Comparison of ENCODE assay signal across 8 cellular contexts in the genomic region with DNA sequence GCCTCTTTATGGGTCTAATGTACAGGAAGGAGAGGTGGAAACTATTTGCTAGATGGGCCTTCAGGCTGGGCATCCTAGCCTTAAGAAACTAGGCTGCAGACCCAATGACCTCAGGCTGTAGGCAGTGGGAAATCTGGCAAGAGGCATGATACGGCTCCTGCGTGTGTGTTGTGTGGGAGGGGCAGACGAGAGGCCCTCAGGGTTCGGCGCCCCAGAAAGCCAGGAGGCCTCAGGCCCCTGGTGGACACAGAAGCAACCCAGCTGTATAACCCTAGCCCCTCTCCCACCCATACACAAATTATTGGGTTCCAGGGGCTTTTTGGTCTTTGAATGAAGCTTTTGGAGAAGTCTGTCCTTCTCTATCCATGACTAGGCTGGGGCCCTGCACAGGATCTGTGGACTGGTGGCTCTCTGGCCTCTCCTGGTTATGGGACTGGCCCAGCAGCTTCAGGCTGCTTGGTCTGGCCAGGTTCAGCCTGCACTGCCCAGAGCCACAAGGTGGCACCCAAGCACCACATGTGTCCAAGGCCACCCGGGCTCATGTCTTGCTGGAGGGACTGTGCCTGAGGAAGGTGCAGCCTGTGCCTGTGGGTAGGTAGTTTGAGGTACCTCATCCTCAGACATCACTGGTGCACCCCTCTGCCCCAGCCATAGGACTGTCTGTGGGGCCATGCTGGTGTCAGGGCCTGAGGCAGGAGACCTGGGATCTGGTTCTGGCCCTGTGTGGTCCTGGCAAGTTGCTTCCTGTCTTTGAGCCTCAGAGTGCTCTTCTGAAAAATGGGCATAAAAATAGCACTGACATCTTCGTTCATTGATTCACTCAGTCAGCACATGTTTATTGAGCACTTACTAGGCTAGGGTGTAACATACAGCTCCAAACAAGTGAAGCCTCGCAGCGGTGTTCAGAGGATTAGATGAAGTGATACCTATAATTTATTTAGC.
DNase-seq lines count a peak whose midpoint lies in the region; ATAC-seq and TF ChIP-seq lines count a peak whose summit lies in the region.

No MANE protein-coding gene starts in this region.

- no TSS peak for BruUV-seq in IMR-90 (replicated peaks; lab: Mats Ljungman, UMichigan)

- ATAC-seq in GM21528 (IDR thresholded peaks at IDR 0.05; ENCODE audit: low FRiP score, unreplicated experiment) (peak; percentile 70), IMR-90 (ENCODE audit: low read depth) (peak; percentile 88)

- no peak overlapping the region for H3K23ac ChIP-seq in IMR-90 (ENCODE audit: low read depth, low read length)

- H2AFZ ChIP-seq in IMR-90 (replicated peaks; ENCODE audit: low read length, poor library complexity) = peak overlapping the region; percentile 84

- no peak overlapping the region for H3K18ac ChIP-seq in IMR-90 (ENCODE audit: low read depth, low read length)

- DNase-seq in NCI-H2227 (lab: John Stamatoyannopoulos, UW; ENCODE audit: unreplicated experiment) (peak; percentile 61), NCI-H2227 treated with DMSO at 0.1 percent for 48 hours (lab: John Stamatoyannopoulos, UW) (no peak), IMR-90 (peak; percentile 49), SK-MEL-5 (ENCODE audit: low read depth, low spot score) (peak; percentile 73), dorsolateral prefrontal cortex (peak in 9 of 10 donors; percentile 35 to 70 (median 65)), mesenteric fat pad (ENCODE audit: low spot score) (peak; percentile 88), vagina (ENCODE audit: extremely low spot score in 2 of 2) (peak in 1 of 2 donors; percentile 94)

- peak overlapping the region; percentile 70 for H2AK9ac ChIP-seq in IMR-90 (replicated peaks; ENCODE audit: low read depth, low read length, poor library complexity)

- H3K4ac ChIP-seq in IMR-90 (ENCODE audit: low read depth, low read length) = no peak overlapping the region

- H4K20me1 ChIP-seq in IMR-90 (ENCODE audit: insufficient read depth, low read length) = no peaks in the 10 kb centered on the region

- H3K14ac ChIP-seq in IMR-90 (replicated peaks; ENCODE audit: low read depth, low read length) = no peak overlapping the region

- no CpG with 5 or more reads among the region's 9 CpGs for WGBS in IMR-90 (ENCODE audit: extremely low coverage in 2 of 2, insufficient read length in 1 of 2), 2 experiments

- H3K4me3 ChIP-seq in IMR-90 (ENCODE audit: insufficient read depth, low read depth, low read length) (no peak overlapping the region), dorsolateral prefrontal cortex (no peak overlapping the region), vagina (no peak overlapping the region)

- no peaks in the 10 kb centered on the region for H3K36me3 ChIP-seq in IMR-90 (ENCODE audit: control insufficient read depth, insufficient read depth, low read length)
- no peaks in the 10 kb centered on the region for H3K36me3 ChIP-seq in vagina

- H3K79me1 ChIP-seq in IMR-90 (ENCODE audit: low read depth in 1 of 2, low read length in 2 of 2) = no peaks in the 10 kb centered on the region

- peak; percentile 64 for TF ChIP-seq CTCF in IMR-90 (conservative IDR thresholded peaks at IDR 0.05; ENCODE audit: low read depth, low read length)
- peak in 52 of 56 donors; percentile 18 to 68 (median 48) for TF ChIP-seq CTCF in dorsolateral prefrontal cortex (IDR thresholded peaks at IDR 0.05 in 54 of 56, conservative IDR thresholded peaks at IDR 0.05 in 2 of 56; ENCODE audit: low read depth in 1 of 56, partially characterized antibody in 56 of 56)
- peak in 2 of 3 experiments; percentile 24 to 31 for TF ChIP-seq CTCF in vagina (IDR thresholded peaks at IDR 0.05)

- no peaks in the 10 kb centered on the region; the same call in 1 of the 2 replicates for H3K4me1 ChIP-seq in IMR-90 (ENCODE audit: control insufficient read depth, insufficient read depth, low read length)
- peaks cover 3% of the 10 kb centered on the region for H3K4me1 ChIP-seq in vagina

- no peaks in the 10 kb centered on the region for H3K27me3 ChIP-seq in IMR-90 (ENCODE audit: control insufficient read depth, insufficient read depth, low read length)
- no peaks in the 10 kb centered on the region for H3K27me3 ChIP-seq in dorsolateral prefrontal cortex
- no peaks in the 10 kb centered on the region for H3K27me3 ChIP-seq in vagina

- dilution Hi-C loops in IMR-90 (cut with HindIII; ENCODE audit: low sequenced_read_pairs, unreplicated experiment) = no loop called here

- H3K56ac ChIP-seq in IMR-90 (ENCODE audit: extremely low read depth, insufficient read depth, low read length) = no peak overlapping the region

- H4K91ac ChIP-seq in IMR-90 (ENCODE audit: insufficient read depth, low read depth, low read length) = no peak overlapping the region

- no peak overlapping the region for H2BK5ac ChIP-seq in IMR-90 (ENCODE audit: low read depth, low read length, poor library complexity, severe bottlenecking)

- peak; percentile 72 for TF ChIP-seq RAD21 in IMR-90 (IDR thresholded peaks at IDR 0.05; ENCODE audit: low read length)

- POLR2A ChIA-PET in IMR-90 (lab: Charles Lee; ENCODE audit: unreplicated experiment) = no interaction called here

- no peak overlapping the region for H3K9ac ChIP-seq in IMR-90 (ENCODE audit: low read depth, low read length)

- intact Hi-C loops in IMR-90 (cut with micrococcal nuclease) (loop anchor here (1.0 to 10.0 kb wide), 2 partner anchors 357 to 1623 kb away; a partner anchor contains a TSS), dorsolateral prefrontal cortex (cut with DNase I) (loop anchor here (5.0 to 10.0 kb wide), 2 partner anchors 820 to 823 kb away; no protein-coding TSS in a partner anchor), vagina (cut with DNase I) (no loop called here)

- H2BK20ac ChIP-seq in IMR-90 (ENCODE audit: low read depth, low read length) = no peak overlapping the region

- H2BK15ac ChIP-seq in IMR-90 (ENCODE audit: low read depth, low read length) = no peak overlapping the region

- no peak overlapping the region for H3K4me2 ChIP-seq in IMR-90 (ENCODE audit: low read depth, low read length)

- in situ Hi-C loops in IMR-90 (cut with MboI; ENCODE audit: low sequenced_read_pairs) (loop anchor here (5.0 kb wide), 1 partner anchor 360 kb away; no protein-coding TSS in a partner anchor), SK-MEL-5 (cut with HindIII; ENCODE audit: low pct_unique_long_range_greater_than_20kb, low sequenced_read_pairs) (no loop called here)

- CTCF ChIA-PET in IMR-90 (lab: Yijun Ruan, JAX) = interaction anchor here (0.6 kb wide), 4 partner anchors 28 to 358 kb away, joined by 3 to 4 read pairs (median 3); no protein-coding TSS in a partner anchor

- H4K8ac ChIP-seq in IMR-90 (ENCODE audit: low read depth in 2 of 2, low read length in 2 of 2) = no peak overlapping the region

- H2AK5ac ChIP-seq in IMR-90 (ENCODE audit: low read depth, low read length) = no peak overlapping the region

- TF ChIP-seq POLR2A in IMR-90 (IDR thresholded peaks at IDR 0.05; ENCODE audit: low read depth, low read length) = no peak
- TF ChIP-seq POLR2A in vagina (IDR thresholded peaks at IDR 0.05) = no peak

- H2BK120ac ChIP-seq in IMR-90 (ENCODE audit: low read depth, low read length) = no peak overlapping the region

- H3K9me1 ChIP-seq in IMR-90 (ENCODE audit: insufficient read depth, low read length) = no peaks in the 10 kb centered on the region

- no peak overlapping the region for H4K5ac ChIP-seq in IMR-90 (ENCODE audit: low read depth, low read length)

- H3K27ac ChIP-seq in IMR-90 (ENCODE audit: insufficient read depth, low read length) (no peak overlapping the region), dorsolateral prefrontal cortex (no peak overlapping the region), vagina (no peak overlapping the region)

- H3K9me3 ChIP-seq in IMR-90 (ENCODE audit: control insufficient read depth, insufficient read depth, low read length) = no peaks in the 10 kb centered on the region
- H3K9me3 ChIP-seq in vagina = no peaks in the 10 kb centered on the region

TF ChIP-seq in IMR-90, 13 proteins besides CTCF, POLR2A, EP300 and RAD21:
- TF ChIP-seq CHD1 (IDR thresholded peaks at IDR 0.05; ENCODE audit: low read depth, low read length) (no peak), SMC3 (IDR thresholded peaks at IDR 0.05; ENCODE audit: low read depth, low read length) (peak; percentile 47; the same call in 1 of the 2 replicates)
